In genomic region chr7:128136215-128136597, GRCh38 we compare ENCODE assay signal across 8 cellular contexts.
A peak's percentile ranks its signal among the peaks of the same experiment; 100 is the strongest.
DNase-seq lines count a peak whose midpoint lies in the region; ATAC-seq, FAIRE-seq and TF ChIP-seq lines count a peak whose summit lies in the region.

No MANE protein-coding gene starts in this region.

- H3K9ac ChIP-seq in liver (ENCODE audit: low read depth in 1 of 2, low read length in 2 of 2) = no peak overlapping the region

- no peaks in the 10 kb centered on the region for H3K36me3 ChIP-seq in liver (ENCODE audit: control insufficient read depth in 4 of 4, insufficient read depth in 3 of 4, low read depth in 1 of 4, low read length in 3 of 4)
- no peaks in the 10 kb centered on the region for H3K36me3 ChIP-seq in uterus

- WGBS in liver = 4% methylated on average over 22 of the region's 22 CpGs

- H3K4me1 ChIP-seq in liver (ENCODE audit: control insufficient read depth in 4 of 4, insufficient read depth in 4 of 4, low read length in 3 of 4) (peaks cover 5 to 17% (median 13%) of the 10 kb centered on the region in 4 donors), uterus (peaks cover 0 to 4% of the 10 kb centered on the region in 2 donors)

- H3K27me3 ChIP-seq in liver (ENCODE audit: control insufficient read depth in 4 of 4, insufficient read depth in 4 of 4, low read length in 3 of 4) (peaks cover 0 to 7% (median 2%) of the 10 kb centered on the region in 4 donors), uterus (peaks cover 5 to 15% of the 10 kb centered on the region in 2 donors)

- H3K27ac ChIP-seq in liver (ENCODE audit: low read depth in 1 of 2, low read length in 2 of 2) (no peak overlapping the region), uterus (no peak overlapping the region)

- intact Hi-C loops in uterus (cut with DNase I; ENCODE audit: low total_unique reads) = no loop called here

- no peak for TF ChIP-seq CTCF in astrocyte of the cerebellum (IDR thresholded peaks at IDR 0.05; ENCODE audit: low read depth, low read length, missing control alignments)
- no peak for TF ChIP-seq CTCF in liver (IDR thresholded peaks at IDR 0.05; ENCODE audit: low read depth, low read length, missing input control)
- TF ChIP-seq CTCF in uterus (IDR thresholded peaks at IDR 0.05) = no peak

- peak overlapping the region; percentile 52 for H3K4me3 ChIP-seq in astrocyte of the cerebellum (ENCODE audit: low read depth, low read length)
- peak overlapping the region; percentile 49 to 70 (median 55) for H3K4me3 ChIP-seq in liver (ENCODE audit: low read depth in 1 of 3, low read length in 3 of 3)
- H3K4me3 ChIP-seq in uterus = peak overlapping the region; percentile 18 to 50

- no peak for FAIRE-seq in HTR-8/SVneo (lab: Jason Lieb, UNC)

- peaks cover 0 to 3% (median 1%) of the 10 kb centered on the region in 4 donors for H3K9me3 ChIP-seq in liver (ENCODE audit: control insufficient read depth in 4 of 4, low read length in 3 of 4)
- H3K9me3 ChIP-seq in uterus = no peaks in the 10 kb centered on the region

- peak; percentile 19 for ATAC-seq in HG02610 (IDR thresholded peaks at IDR 0.05; ENCODE audit: unreplicated experiment)

- no peak for TF ChIP-seq POLR2A in uterus (IDR thresholded peaks at IDR 0.05)

- in situ Hi-C loops in astrocyte of the cerebellum (cut with HindIII; ENCODE audit: low sequenced_read_pairs) = no loop called here

- no peak for TF ChIP-seq RAD21 in liver (IDR thresholded peaks at IDR 0.05)

- DNase-seq in Ammon's horn (ENCODE audit: low spot score) (peak; percentile 8), astrocyte of the cerebellum (ENCODE audit: low read depth) (no peak), uterus (no peak), NCI-H526 treated with DMSO at 0.1 percent for 48 hours (lab: John Stamatoyannopoulos, UW) (no peak), dedifferentiated amniotic fluid mesenchymal stem cell (ENCODE audit: extremely low spot score) (no peak), HTR-8/SVneo (ENCODE audit: insufficient read length, low spot score) (no peak)

TF ChIP-seq in liver, 16 proteins besides CTCF, POLR2A, EP300 and RAD21:
- TF ChIP-seq ZBTB33 (IDR thresholded peaks at IDR 0.05) = no peak
- TF ChIP-seq SP1 (IDR thresholded peaks at IDR 0.05) = no peak
- TF ChIP-seq TAF1 (conservative IDR thresholded peaks at IDR 0.05) = no peak
- TF ChIP-seq RXRA (IDR thresholded peaks at IDR 0.05) = no peak
- TF ChIP-seq EGR1 (IDR thresholded peaks at IDR 0.05; ENCODE audit: low read depth in 2 of 2) = no peak
- no peak for TF ChIP-seq REST (IDR thresholded peaks at IDR 0.05)
- TF ChIP-seq FOXA2 (IDR thresholded peaks at IDR 0.05) = no peak
